ENCODE assay signal across 8 cellular contexts in the genomic region with DNA sequence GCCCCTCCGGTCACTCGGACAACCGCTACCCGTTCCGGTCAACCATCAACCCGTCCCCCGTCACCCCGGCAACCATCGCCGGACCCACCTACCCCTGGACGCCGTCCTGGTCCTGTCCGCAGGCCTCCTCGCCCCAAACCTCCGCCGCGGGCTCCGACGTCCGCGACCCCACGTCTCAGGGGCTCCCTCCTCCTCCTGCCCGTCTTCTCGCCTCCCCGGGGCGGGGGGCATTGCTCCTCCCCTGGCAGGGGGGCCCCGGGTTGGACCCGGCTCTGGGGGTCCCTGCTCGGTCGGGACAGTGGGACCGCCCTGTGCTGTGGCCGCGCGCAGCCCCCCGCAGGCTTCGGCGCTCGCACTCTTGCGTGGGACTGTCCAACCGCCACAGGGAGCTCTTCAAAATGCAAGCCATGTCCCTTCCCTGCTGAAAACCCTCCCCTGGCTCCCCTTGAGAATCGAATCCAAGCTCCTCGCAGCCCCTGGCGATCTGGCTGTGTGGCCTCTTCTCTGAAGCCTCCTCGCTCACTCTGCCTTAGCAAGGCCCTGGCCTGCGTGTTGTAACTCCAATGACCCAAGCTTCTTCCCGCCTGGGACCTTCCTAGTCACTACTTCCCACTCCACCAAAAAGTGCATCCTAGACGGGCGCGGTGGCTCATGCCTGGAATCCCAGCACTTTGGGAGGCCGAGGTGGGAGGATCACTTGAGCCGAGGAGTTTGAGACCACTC. TPM values are rescaled to one million over a fixed set of nuclear protein-coding genes. Genes with fewer than 3 reads are reported as not detected.
DNase-seq lines count a peak whose midpoint lies in the region; ATAC-seq and TF ChIP-seq lines count a peak whose summit lies in the region.

No MANE protein-coding gene starts in this region.

- TF ChIP-seq CTCF in WTC11 (IDR thresholded peaks at IDR 0.05) = no peak

- H3K27ac Mint-ChIP-seq in WTC11 = no peak overlapping the region

- CTCF ChIA-PET in WTC11 (lab: Charles Lee) = interaction anchor here (0.8 to 2.0 kb wide), 9 partner anchors 9 to 132 kb away, joined by 3 to 10 read pairs (median 4); partner anchors contain the start of gene EPHX3

- H3K4me1 Mint-ChIP-seq in WTC11 = peaks cover 11% of the 10 kb centered on the region

- DNase-seq in DMS 273 (lab: John Stamatoyannopoulos, UW; ENCODE audit: unreplicated experiment) = peak; percentile 32
- DNase-seq in DMS 273 treated with DMSO at 0.1 percent for 48 hours (lab: John Stamatoyannopoulos, UW) = no peak
- DNase-seq in WTC11 (ENCODE audit: low spot score) = no peak
- no peak for DNase-seq in left cardiac atrium
- DNase-seq in NOMO-1 (lab: John Stamatoyannopoulos, UW; ENCODE audit: unreplicated experiment in 2 of 2) = no peak
- DNase-seq in NCI-H446 (lab: John Stamatoyannopoulos, UW) = no peak
- no peak for DNase-seq in activated CD4-positive, alpha-beta T cell treated with anti-CD3 and anti-CD28 coated beads for 4 hours

- H3K27me3 Mint-ChIP-seq in WTC11 (ENCODE audit: low read depth) = peaks cover 4% of the 10 kb centered on the region; the same call in 1 of the 2 replicates

- peak overlapping the region; percentile 80 for H3K27ac ChIP-seq in skeletal muscle tissue (ENCODE audit: low read depth, low read length)

- no peaks in the 10 kb centered on the region for H3K9me3 Mint-ChIP-seq in WTC11

- peak overlapping the region; percentile 58 to 80 (median 71) for H3K4me3 ChIP-seq in skeletal muscle tissue (ENCODE audit: low read length in 3 of 3)

- POLR2A ChIA-PET in WTC11 (lab: Charles Lee) = interaction anchor here (0.6 to 1.0 kb wide), 3 partner anchors 9 to 221 kb away, joined by 3 read pairs; partner anchors contain the start of gene AKAP8L

- no peaks in the 10 kb centered on the region for H3K27me3 ChIP-seq in skeletal muscle tissue (ENCODE audit: control insufficient read depth in 3 of 3, insufficient read depth in 3 of 3, low read length in 3 of 3)

- H3K4me1 ChIP-seq in skeletal muscle tissue (ENCODE audit: control insufficient read depth in 3 of 3, insufficient read depth in 3 of 3, low read length in 3 of 3) = peaks cover 8 to 21% (median 18%) of the 10 kb centered on the region in 3 donors

- intact Hi-C loops in left cardiac atrium (cut with DNase I) = no loop called here

- no peak; the same call in 1 of the 2 replicates for ATAC-seq in WTC11
- ATAC-seq in left cardiac atrium = peak; percentile 11 to 29

- peak overlapping the region; percentile 64 to 79 (median 69) for H3K9ac ChIP-seq in skeletal muscle tissue (ENCODE audit: low read depth in 1 of 3, low read length in 3 of 3)

- peaks cover 6% of the 10 kb centered on the region; the same call in 1 of the 2 replicates for H3K36me3 Mint-ChIP-seq in WTC11

- H3K9me3 ChIP-seq in skeletal muscle tissue (ENCODE audit: control insufficient read depth in 3 of 3, low read length in 3 of 3) = no peaks in the 10 kb centered on the region

- H3K36me3 ChIP-seq in skeletal muscle tissue (ENCODE audit: control insufficient read depth in 3 of 3, insufficient read depth in 3 of 3, low read length in 3 of 3) = no peaks in the 10 kb centered on the region

- H3K4me3 Mint-ChIP-seq in WTC11 = peak overlapping the region; percentile 74

TF ChIP-seq in WTC11, 78 proteins besides CTCF, POLR2A, EP300 and RAD21:
- TF ChIP-seq, protein P1, sequence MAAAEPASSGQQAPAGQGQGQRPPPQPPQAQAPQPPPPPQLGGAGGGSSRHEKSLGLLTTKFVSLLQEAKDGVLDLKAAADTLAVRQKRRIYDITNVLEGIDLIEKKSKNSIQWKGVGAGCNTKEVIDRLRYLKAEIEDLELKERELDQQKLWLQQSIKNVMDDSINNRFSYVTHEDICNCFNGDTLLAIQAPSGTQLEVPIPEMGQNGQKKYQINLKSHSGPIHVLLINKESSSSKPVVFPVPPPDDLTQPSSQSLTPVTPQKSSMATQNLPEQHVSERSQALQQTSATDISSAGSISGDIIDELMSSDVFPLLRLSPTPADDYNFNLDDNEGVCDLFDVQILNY (CRISPR knock-in tag; IDR thresholded peaks at IDR 0.05) = peak; percentile 77; the same call in 1 of the 2 replicates
- TF ChIP-seq ERG (CRISPR knock-in tag; IDR thresholded peaks at IDR 0.05) (0 out of 2 replicates have a peak, but pooled peaks have one; percentile 11), MYBL2 (CRISPR knock-in tag; IDR thresholded peaks at IDR 0.05) (0 out of 2 replicates have a peak, but pooled peaks have one; percentile 32), NR1H2 (CRISPR knock-in tag; IDR thresholded peaks at IDR 0.05) (no peak), ZNF121 (CRISPR knock-in tag; IDR thresholded peaks at IDR 0.05) (no peak), PRRX2 (CRISPR knock-in tag; IDR thresholded peaks at IDR 0.05) (0 out of 2 replicates have a peak, but pooled peaks have one; percentile 53), FOXJ3 (CRISPR knock-in tag; IDR thresholded peaks at IDR 0.05; ENCODE audit: borderline replicate concordance) (no peak)

RNA-seq across cellular contexts. Expression of gene EPHX3, which starts 8.4 kb away (rescaled TPM):
- total RNA-seq in WTC11 (2021) = 27.1 to 31.3 TPM (median 29.9 TPM) in 3 replicates
- total RNA-seq in left cardiac atrium = under 1 TPM in 1 of 2 donors, not detected in 1; 0.21 TPM
- not detected for total RNA-seq in skeletal muscle tissue

RNA-seq across cellular contexts. Expression of gene NOTCH3, which starts 23.0 kb away (rescaled TPM):
- 133 to 153 TPM (median 144 TPM) in 3 replicates for total RNA-seq in WTC11 (2021)
- total RNA-seq in left cardiac atrium = 10 to 100 TPM; 34.4 to 35.4 TPM
- 77.8 TPM for total RNA-seq in skeletal muscle tissue

Comparison
In these comparisons a context has a peak if more than half of its experiments do, and no peak if none do; other contexts are left out.
1. RNA of gene EPHX3, which starts 8.4 kb away (total RNA-seq): 27.1 to 31.3 TPM in WTC11; 0.21 TPM in left cardiac atrium and not detected in skeletal muscle tissue (single experiment); every median in the first group is over 10 times any median in the second.